11 cellular contexts compared by ENCODE assay signal in the genomic region with DNA sequence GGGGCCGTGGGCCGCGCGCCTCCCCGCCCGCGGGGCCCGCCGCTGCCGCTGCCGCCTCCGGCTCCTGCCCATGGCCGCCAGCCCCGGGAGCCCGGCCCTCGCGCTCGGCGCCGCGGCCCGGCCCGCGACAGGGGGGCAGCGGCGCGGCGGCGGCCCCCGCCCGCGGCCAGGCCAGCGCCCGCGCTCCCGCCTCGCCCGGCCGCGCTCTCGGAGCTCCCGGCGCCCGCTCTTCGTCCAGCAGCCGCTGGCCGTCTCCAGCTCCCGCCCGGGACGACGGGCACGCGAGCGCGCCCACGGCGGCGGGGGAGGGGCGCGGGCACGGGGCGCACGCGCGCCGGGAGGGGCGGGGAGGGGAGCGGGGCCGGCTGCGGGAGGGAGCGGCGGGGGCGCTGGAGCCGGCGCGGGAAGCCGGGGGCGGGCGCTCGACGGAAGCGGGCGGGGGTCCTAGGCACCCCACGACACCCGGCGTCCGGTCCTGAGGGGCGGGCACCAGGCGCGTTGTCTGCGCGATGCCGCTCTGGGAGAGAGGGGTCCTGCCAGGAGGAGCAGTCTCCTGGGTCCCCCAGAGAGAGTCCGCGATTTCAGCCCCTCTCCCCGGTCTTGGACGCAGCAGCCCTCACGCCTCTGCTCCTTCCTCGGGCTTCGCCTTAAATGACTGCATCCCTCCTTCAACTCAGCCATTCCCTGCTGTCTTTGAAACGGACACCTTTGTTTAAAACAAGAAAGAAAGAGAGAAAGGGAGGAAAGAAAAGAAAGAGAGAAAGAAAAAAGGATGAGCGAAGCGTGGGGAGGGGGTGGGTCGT. TPM values are rescaled to one million over a fixed set of nuclear protein-coding genes. Genes with fewer than 3 reads are reported as not detected.
DNase-seq lines count a peak whose midpoint lies in the region; ATAC-seq, FAIRE-seq and TF ChIP-seq lines count a peak whose summit lies in the region.
"Had no signal": no experiment of that assay in that cellular context is flagged by ENCODE, and none has a peak within 500 bp of the region (broad histone marks: within the 10 kb centered on the region; RNA-seq: fewer than 3 reads in every experiment).

No MANE protein-coding gene starts in this region.

- no peak for FAIRE-seq in A549 (lab: Jason Lieb, UNC)

- TF ChIP-seq RAD21 in A549 (conservative IDR thresholded peaks at IDR 0.05 in 1 of 2, IDR thresholded peaks at IDR 0.05 in 1 of 2), result no peak

- peak overlapping the region; percentile 15 to 79 (median 73) for H3K4me3 Mint-ChIP-seq in CD4-positive, alpha-beta memory T cell

- H3K4me1 ChIP-seq in A549 (0 out of 3 replicates have a peak, but pooled peaks cover 8% of the 10 kb centered on the region), mesodermal cell (ENCODE audit: control insufficient read depth, insufficient read depth, low read length, poor library complexity, severe bottlenecking) (peaks cover 3% of the 10 kb centered on the region)
- H3K4me1 ChIP-seq in CD4-positive, alpha-beta memory T cell (ENCODE audit: insufficient read depth, low read length), result peaks cover 21% of the 10 kb centered on the region

- H3K9me3 ChIP-seq in A549 (no peaks in the 10 kb centered on the region), mesodermal cell (ENCODE audit: control insufficient read depth, low read length) (no peaks in the 10 kb centered on the region)
- H3K9me3 ChIP-seq in CD4-positive, alpha-beta memory T cell (ENCODE audit: control insufficient read depth in 1 of 2, low read length in 2 of 2), result no peaks in the 10 kb centered on the region

- POLR2A ChIA-PET in A549 (lab: Yijun Ruan, JAX), result no interaction called here
- POLR2A ChIA-PET in CD4-positive, alpha-beta memory T cell (lab: Charles Lee; ENCODE audit: partially characterized antibody), result no interaction called here

- CTCF ChIA-PET in A549 (lab: Yijun Ruan, JAX), result no interaction called here
- CTCF ChIA-PET in CD4-positive, alpha-beta memory T cell (lab: Charles Lee; ENCODE audit: partially characterized antibody), result no interaction called here

- H3K27ac ChIP-seq in A549, result peak overlapping the region in 1 of 2 experiments; percentile 82; a peak in 3 of 6 replicates
- H3K27ac ChIP-seq in CD4-positive, alpha-beta memory T cell (ENCODE audit: low read depth, low read length), result no peak overlapping the region
- H3K27ac ChIP-seq in VCaP, result peak overlapping the region; percentile 31; the same call in 1 of the 2 replicates
- no peak overlapping the region for H3K27ac ChIP-seq in mesodermal cell (ENCODE audit: low read depth, low read length, severe bottlenecking)

- H3K4me1 Mint-ChIP-seq in CD4-positive, alpha-beta memory T cell, result peaks cover 12 to 31% (median 19%) of the 10 kb centered on the region in 4 donors

- intact Hi-C loops in CD4-positive, alpha-beta memory T cell (cut with micrococcal nuclease), result no loop called here

- TF ChIP-seq POLR2A in A549 (IDR thresholded peaks at IDR 0.05; ENCODE audit: low read length), result no peak

- 0 out of 6 replicates have a peak, but pooled peaks of 1 of the 2 experiments have one; percentile 21 for ATAC-seq in A549
- no peak for ATAC-seq in HG02798 (IDR thresholded peaks at IDR 0.05; ENCODE audit: poor library complexity, unreplicated experiment)

- H3K27me3 ChIP-seq in CD4-positive, alpha-beta memory T cell (ENCODE audit: insufficient read depth, low read length), result no peaks in the 10 kb centered on the region

- H3K9me3 Mint-ChIP-seq in CD4-positive, alpha-beta memory T cell, result no peaks in the 10 kb centered on the region

- no peak for TF ChIP-seq CTCF in A549 (IDR thresholded peaks at IDR 0.05)
- no peak for TF ChIP-seq CTCF in VCaP (conservative IDR thresholded peaks at IDR 0.05)

- 64% methylated on average over 17 of the region's 104 CpGs for WGBS in A549 (ENCODE audit: missing lambda C conversion rate)
- 1 to 3% methylated on average over 12 to 13 of the region's 104 CpGs for WGBS in mesodermal cell (ENCODE audit: insufficient coverage in 2 of 2), 2 experiments

- H3K4me2 ChIP-seq in A549, result peak overlapping the region; percentile 100

- peak overlapping the region in 1 of 7 donors; percentile 75 for H3K27ac Mint-ChIP-seq in CD4-positive, alpha-beta memory T cell

- H3K36me3 ChIP-seq in CD4-positive, alpha-beta memory T cell (ENCODE audit: insufficient read depth, low read length), result no peaks in the 10 kb centered on the region
- no peaks in the 10 kb centered on the region for H3K36me3 ChIP-seq in mesodermal cell (ENCODE audit: control insufficient read depth, insufficient read depth, low read length)
- H3K36me3 ChIP-seq: spleen had no signal

- no peaks in the 10 kb centered on the region for H3K27me3 Mint-ChIP-seq in CD4-positive, alpha-beta memory T cell

- no peak for TF ChIP-seq EP300 in A549 (IDR thresholded peaks at IDR 0.05)

- no peaks in the 10 kb centered on the region for H3K36me3 Mint-ChIP-seq in CD4-positive, alpha-beta memory T cell

- no peak for DNase-seq in A549 (ENCODE audit: low read depth in 1 of 2, low spot score in 1 of 2)
- DNase-seq in CD4-positive, alpha-beta memory T cell, result no peak
- no peak for DNase-seq in NCI-H128 (lab: John Stamatoyannopoulos, UW; ENCODE audit: unreplicated experiment)
- no peak for DNase-seq in SKM-1 treated with dmso at 0.1 percent for 144 hours (lab: John Stamatoyannopoulos, UW; ENCODE audit: unreplicated experiment)
- DNase-seq in NK-92 (lab: John Stamatoyannopoulos, UW; ENCODE audit: unreplicated experiment), result no peak
- DNase-seq: EL had no signal

- H3K4me3 ChIP-seq in A549 (peak overlapping the region; percentile 60), mesodermal cell (ENCODE audit: extremely low read depth, insufficient read depth, low read length, poor library complexity, severe bottlenecking) (peak overlapping the region; percentile 16)
- H3K4me3 ChIP-seq in CD4-positive, alpha-beta memory T cell (ENCODE audit: low read length in 2 of 2), result no peak overlapping the region

TF ChIP-seq in A549, 52 proteins besides CTCF, POLR2A, EP300 and RAD21 (continues in another document):
- no peak for TF ChIP-seq MAFK (IDR thresholded peaks at IDR 0.05; ENCODE audit: partially characterized antibody)
- TF ChIP-seq, protein P1, sequence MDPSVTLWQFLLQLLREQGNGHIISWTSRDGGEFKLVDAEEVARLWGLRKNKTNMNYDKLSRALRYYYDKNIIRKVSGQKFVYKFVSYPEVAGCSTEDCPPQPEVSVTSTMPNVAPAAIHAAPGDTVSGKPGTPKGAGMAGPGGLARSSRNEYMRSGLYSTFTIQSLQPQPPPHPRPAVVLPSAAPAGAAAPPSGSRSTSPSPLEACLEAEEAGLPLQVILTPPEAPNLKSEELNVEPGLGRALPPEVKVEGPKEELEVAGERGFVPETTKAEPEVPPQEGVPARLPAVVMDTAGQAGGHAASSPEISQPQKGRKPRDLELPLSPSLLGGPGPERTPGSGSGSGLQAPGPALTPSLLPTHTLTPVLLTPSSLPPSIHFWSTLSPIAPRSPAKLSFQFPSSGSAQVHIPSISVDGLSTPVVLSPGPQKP (IDR thresholded peaks at IDR 0.05; ENCODE audit: low read depth, low read length), result no peak

RNA-seq across cellular contexts. Expression of a gene that starts 0.5 kb away (rescaled TPM):
- polyA plus RNA-seq in A549 (2011; rRNA removed) (1.2 and 1.3 TPM in 2 replicates), A549 (2017; fragmentation: RNase III; extraction: RNeasy Plus Mini Kit Qiagen cat#74134 plus additional on column Dnase treatment) (2.3 to 3.0 TPM (median 2.4 TPM) in 3 replicates)
- polyA plus RNA-seq in A549 (2012; cell fraction: cytosol; rRNA removed), result 1.7 and 2.0 TPM in 2 replicates
- polyA plus RNA-seq in A549 (2012; cell fraction: nucleus; rRNA removed), result 4.9 and 5.2 TPM in 2 replicates
- polyA minus RNA-seq in A549 (2011; rRNA and poly(A)+ RNA removed), result 1.3 and 1.6 TPM in 2 replicates
- 1 to 10 TPM; 4.4 to 5.0 TPM for total RNA-seq in CD4-positive, alpha-beta memory T cell
- 1 to 10 TPM in 1 of 2 donors, under 1 TPM in 1; 0.47 to 2.7 TPM for polyA plus RNA-seq in CD4-positive, alpha-beta memory T cell
- polyA plus RNA-seq in mesodermal cell (2013, experiment 1 of 2), result 15.5 TPM
- polyA plus RNA-seq in mesodermal cell (2013, experiment 2 of 2), result 12.1 TPM

RNA-seq across cellular contexts. Expression of a gene that starts 36.4 kb away (rescaled TPM):
- polyA plus RNA-seq in A549 (2011; rRNA removed) (212 and 293 TPM in 2 replicates), A549 (2017; fragmentation: RNase III; extraction: RNeasy Plus Mini Kit Qiagen cat#74134 plus additional on column Dnase treatment) (347 to 354 TPM (median 352 TPM) in 3 replicates)
- 446 and 484 TPM in 2 replicates for polyA plus RNA-seq in A549 (2012; cell fraction: cytosol; rRNA removed)
- polyA plus RNA-seq in A549 (2012; cell fraction: nucleus; rRNA removed), result 340 and 444 TPM in 2 replicates
- 139 and 189 TPM in 2 replicates for polyA minus RNA-seq in A549 (2011; rRNA and poly(A)+ RNA removed)
- 100 to 1,000 TPM; 216 to 224 TPM for total RNA-seq in CD4-positive, alpha-beta memory T cell
- 100 to 1,000 TPM; 476 to 618 TPM for polyA plus RNA-seq in CD4-positive, alpha-beta memory T cell
- 508 TPM for polyA plus RNA-seq in mesodermal cell (2013, experiment 1 of 2)
- 415 TPM for polyA plus RNA-seq in mesodermal cell (2013, experiment 2 of 2)

RNA-seq across cellular contexts. Expression of a gene that starts 36.7 kb away (rescaled TPM):
- polyA plus RNA-seq in A549 (2011; rRNA removed) (45.6 and 50.7 TPM in 2 replicates), A549 (2017; fragmentation: RNase III; extraction: RNeasy Plus Mini Kit Qiagen cat#74134 plus additional on column Dnase treatment) (58.5 to 60.3 TPM (median 59.9 TPM) in 3 replicates)
- polyA plus RNA-seq in A549 (2012; cell fraction: cytosol; rRNA removed), result 115 and 121 TPM in 2 replicates
- 209 and 300 TPM in 2 replicates for polyA plus RNA-seq in A549 (2012; cell fraction: nucleus; rRNA removed)
- polyA minus RNA-seq in A549 (2011; rRNA and poly(A)+ RNA removed), result 102 and 107 TPM in 2 replicates
- 10 to 100 TPM; 39.9 to 45.5 TPM for total RNA-seq in CD4-positive, alpha-beta memory T cell
- 100 to 1,000 TPM in 1 of 2 donors, 10 to 100 TPM in 1; 69.6 to 106 TPM for polyA plus RNA-seq in CD4-positive, alpha-beta memory T cell
- 53.4 TPM for polyA plus RNA-seq in mesodermal cell (2013, experiment 1 of 2)
- polyA plus RNA-seq in mesodermal cell (2013, experiment 2 of 2), result 47.6 TPM

RNA-seq across cellular contexts. Expression of a gene that starts 50.0 kb away (rescaled TPM):
- polyA plus RNA-seq in A549 (2011; rRNA removed), result not detected in 2 replicates
- polyA plus RNA-seq in A549 (2012; cell fraction: cytosol; rRNA removed), result 0.04 and 0.08 TPM in 2 replicates
- polyA plus RNA-seq in A549 (2012; cell fraction: nucleus; rRNA removed), result 0.17 and 0.35 TPM in 2 replicates
- 0.03 to 0.08 TPM (median 0.05 TPM) in 3 replicates for polyA plus RNA-seq in A549 (2017; fragmentation: RNase III; extraction: RNeasy Plus Mini Kit Qiagen cat#74134 plus additional on column Dnase treatment)
- polyA minus RNA-seq in A549 (2011; rRNA and poly(A)+ RNA removed), result not detected in 2 replicates
- total RNA-seq in CD4-positive, alpha-beta memory T cell, result not detected
- polyA plus RNA-seq in CD4-positive, alpha-beta memory T cell, result not detected
- polyA plus RNA-seq in mesodermal cell (2013, experiment 1 of 2), result 0.77 TPM
- not detected for polyA plus RNA-seq in mesodermal cell (2013, experiment 2 of 2)
- total RNA-seq: spleen had no signal
- polyA plus RNA-seq: liver had no signal

RNA-seq across cellular contexts. Expression of a gene that starts 55.1 kb away (rescaled TPM):
- polyA plus RNA-seq in A549 (2011; rRNA removed) (1.9 and 3.1 TPM in 2 replicates), A549 (2017; fragmentation: RNase III; extraction: RNeasy Plus Mini Kit Qiagen cat#74134 plus additional on column Dnase treatment) (12.8 to 14.2 TPM (median 13.3 TPM) in 3 replicates)
- 2.7 and 4.0 TPM in 2 replicates for polyA plus RNA-seq in A549 (2012; cell fraction: cytosol; rRNA removed)
- polyA plus RNA-seq in A549 (2012; cell fraction: nucleus; rRNA removed), result 10.8 and 12.9 TPM in 2 replicates
- 4.3 and 5.0 TPM in 2 replicates for polyA minus RNA-seq in A549 (2011; rRNA and poly(A)+ RNA removed)
- 1 to 10 TPM; 1.0 to 1.8 TPM for total RNA-seq in CD4-positive, alpha-beta memory T cell
- polyA plus RNA-seq in CD4-positive, alpha-beta memory T cell, result under 1 TPM; 0.26 to 0.57 TPM
- 53.0 TPM for polyA plus RNA-seq in mesodermal cell (2013, experiment 1 of 2)
- 39.3 TPM for polyA plus RNA-seq in mesodermal cell (2013, experiment 2 of 2)

Comparison
In these comparisons a context has a peak if more than half of its experiments do, and no peak if none do; other contexts are left out.
1. H3K4me3 ChIP-seq: peak in A549 (single experiment) and mesodermal cell (single experiment); none in CD4-positive, alpha-beta memory T cell (0 of 2).